ENCODE assay signal across 18 cellular contexts in genomic region chr18:28281400-28281799, GRCh38.
"Had no signal": no experiment of that assay in that cellular context is flagged by ENCODE, and none has a peak within 500 bp of the region (broad histone marks: within the 10 kb centered on the region; RNA-seq: fewer than 3 reads in every experiment).

No MANE protein-coding gene starts in this region.

- H3K4me3 Mint-ChIP-seq: activated naive CD8-positive, alpha-beta T cell treated with anti-CD3 and anti-CD28 coated beads, Interleukin-2, amount 10 ng/mL, durations not matched to agents 7 days and 5 days; effector memory CD8-positive, alpha-beta T cell; stimulated activated naive CD8-positive, alpha-beta T cell treated with anti-CD3 and anti-CD28 coated beads, Interleukin-15, amount 100 ng/mL, for 72 hours; T-helper 2 cell treated with Interferon-gamma antibody and Interleukin-4, amounts not matched to agents 5 μg/mL and 100 μg/mL, for 36 hours; type B pancreatic cell had no signal

- FAIRE-seq: frontal cortex, keratinocyte, pancreas had no signal

- H3K27ac Mint-ChIP-seq: activated naive CD8-positive, alpha-beta T cell treated with anti-CD3 and anti-CD28 coated beads, Interleukin-2, amount 10 ng/mL, durations not matched to agents 7 days and 5 days; effector memory CD8-positive, alpha-beta T cell; naive B cell; stimulated activated naive CD8-positive, alpha-beta T cell treated with anti-CD3 and anti-CD28 coated beads, Interleukin-15, amount 100 ng/mL, for 72 hours; T-helper 2 cell treated with Interferon-gamma antibody and Interleukin-4, amounts not matched to agents 5 μg/mL and 100 μg/mL, for 36 hours; type B pancreatic cell had no signal

- H3K4me1 ChIP-seq: ascending aorta, heart left ventricle, pancreas, sigmoid colon, spleen had no signal

- H3K9me3 ChIP-seq: ascending aorta, heart left ventricle, pancreas, sigmoid colon had no signal

- H3K27ac ChIP-seq: ascending aorta, heart left ventricle, pancreas, sigmoid colon, spleen had no signal

- H3K4me1 Mint-ChIP-seq: activated naive CD8-positive, alpha-beta T cell treated with anti-CD3 and anti-CD28 coated beads, Interleukin-2, amount 10 ng/mL, durations not matched to agents 7 days and 5 days; naive B cell; stimulated activated naive CD8-positive, alpha-beta T cell treated with anti-CD3 and anti-CD28 coated beads, Interleukin-15, amount 100 ng/mL, for 72 hours had no signal

- H3K36me3 ChIP-seq: ascending aorta, heart left ventricle, pancreas, sigmoid colon, spleen had no signal

- DNase-seq: activated CD4-positive, alpha-beta T cell treated with anti-CD3 and anti-CD28 coated beads, Interleukin-2, amount 50 U/mL, for 1 hour; activated naive CD4-positive, alpha-beta T cell; activated naive CD8-positive, alpha-beta T cell treated with anti-CD3 and anti-CD28 coated beads, Interleukin-2, amount 10 ng/mL, durations not matched to agents 7 days and 5 days; dermis blood vessel endothelial cell; effector memory CD8-positive, alpha-beta T cell; heart left ventricle; naive B cell; pancreas; sigmoid colon; spleen; stimulated activated naive CD8-positive, alpha-beta T cell treated with anti-CD3 and anti-CD28 coated beads, Interleukin-15, amount 100 ng/mL, for 72 hours had no signal

- H3K27me3 ChIP-seq: ascending aorta, heart left ventricle, pancreas, sigmoid colon, spleen had no signal

- H3K27me3 Mint-ChIP-seq: activated naive CD8-positive, alpha-beta T cell treated with anti-CD3 and anti-CD28 coated beads, Interleukin-2, amount 10 ng/mL, durations not matched to agents 7 days and 5 days; effector memory CD8-positive, alpha-beta T cell; naive B cell; stimulated activated naive CD8-positive, alpha-beta T cell treated with anti-CD3 and anti-CD28 coated beads, Interleukin-15, amount 100 ng/mL, for 72 hours; type B pancreatic cell had no signal

- H3K9me3 Mint-ChIP-seq: type B pancreatic cell had no signal

- H3K4me3 ChIP-seq: ascending aorta, heart left ventricle, pancreas, sigmoid colon, spleen had no signal

- ATAC-seq: activated CD4-positive, CD25-positive, alpha-beta regulatory T cell treated with anti-CD3 and anti-CD28 coated beads, Interleukin-2, amount 50 U/mL, for 24 hours; effector memory CD8-positive, alpha-beta T cell; heart left ventricle; left lobe of liver; pancreas; stimulated activated naive CD8-positive, alpha-beta T cell treated with anti-CD3 and anti-CD28 coated beads, Interleukin-15, amount 100 ng/mL, for 72 hours had no signal

- H3K36me3 Mint-ChIP-seq: activated naive CD8-positive, alpha-beta T cell treated with anti-CD3 and anti-CD28 coated beads, Interleukin-2, amount 10 ng/mL, durations not matched to agents 7 days and 5 days; type B pancreatic cell had no signal
